8 cellular contexts compared by ENCODE assay signal in genomic region chr18:76983184-76983583, GRCh38.
A peak's percentile ranks its signal among the peaks of the same experiment; 100 is the strongest.
DNase-seq lines count a peak whose midpoint lies in the region; ATAC-seq, FAIRE-seq and TF ChIP-seq lines count a peak whose summit lies in the region.

No MANE protein-coding gene starts in this region.

- POLR2A ChIA-PET in WTC11 (lab: Charles Lee): no interaction called here

- H3K4me1 Mint-ChIP-seq in WTC11: peaks cover 47% of the 10 kb centered on the region

- 0 out of 2 replicates have a peak overlapping the region, but pooled peaks have one; percentile 43 for H3K27ac Mint-ChIP-seq in WTC11

- intact Hi-C loops in kidney (cut with DNase I): no loop called here

- H3K9ac ChIP-seq in kidney (ENCODE audit: low read length in 2 of 2): no peak overlapping the region

- TF ChIP-seq CTCF in AG10803 (conservative IDR thresholded peaks at IDR 0.05; ENCODE audit: low read length) (peak; percentile 88), WTC11 (IDR thresholded peaks at IDR 0.05) (peak; percentile 88), cardiac fibroblast (IDR thresholded peaks at IDR 0.05; ENCODE audit: low read depth, low read length) (peak; percentile 96), kidney (IDR thresholded peaks at IDR 0.05; ENCODE audit: borderline replicate concordance, extremely low read depth, insufficient read depth) (peak; percentile 87)

- H3K4me3 ChIP-seq in AG10803 (ENCODE audit: low read length) (no peak overlapping the region), cardiac fibroblast (replicated peaks in 1 of 2; ENCODE audit: low read depth in 2 of 2, low read length in 2 of 2) (no peak overlapping the region), kidney (ENCODE audit: low read length in 2 of 2) (no peak overlapping the region)

- no peak overlapping the region for H3K4me3 Mint-ChIP-seq in WTC11

- ATAC-seq in GM18907 (IDR thresholded peaks at IDR 0.05; ENCODE audit: unreplicated experiment) (peak; percentile 69), HG03135 (IDR thresholded peaks at IDR 0.05; ENCODE audit: unreplicated experiment) (peak; percentile 66), WTC11 (peak; percentile 93)

- DNase-seq in AG10803 (ENCODE audit: low read depth) (peak; percentile 54), NCI-H2227 (lab: John Stamatoyannopoulos, UW; ENCODE audit: unreplicated experiment) (peak; percentile 85), WTC11 (ENCODE audit: low spot score) (peak; percentile 97), cardiac fibroblast (ENCODE audit: low read depth in 2 of 2) (peak; percentile 79 to 80), kidney (peak; percentile 92)
- peak; percentile 89 to 92 for DNase-seq in stimulated activated CD4-positive, alpha-beta T cell treated with anti-CD3 and anti-CD28 coated beads, Interleukin-2, amount 100 ng/mL, for 24 hours

- H3K27ac ChIP-seq in kidney (ENCODE audit: low read depth in 2 of 2, low read length in 2 of 2): no peak overlapping the region

- no peaks in the 10 kb centered on the region for H3K36me3 ChIP-seq in kidney (ENCODE audit: control insufficient read depth in 1 of 2, insufficient read depth in 2 of 2, low read length in 2 of 2)

- H3K9me3 Mint-ChIP-seq in WTC11: no peaks in the 10 kb centered on the region

- H3K36me3 Mint-ChIP-seq in WTC11: no peaks in the 10 kb centered on the region

- no peak for FAIRE-seq in kidney (lab: Jason Lieb, UNC)

- peaks cover 0 to 6% of the 10 kb centered on the region in 2 donors for H3K4me1 ChIP-seq in kidney (ENCODE audit: control insufficient read depth in 1 of 2, insufficient read depth in 1 of 2, low read depth in 1 of 2, low read length in 2 of 2)

- H3K9me3 ChIP-seq in kidney (ENCODE audit: control insufficient read depth in 1 of 2, low read length in 2 of 2): no peaks in the 10 kb centered on the region

- no peaks in the 10 kb centered on the region for H3K27me3 Mint-ChIP-seq in WTC11 (ENCODE audit: low read depth)

- CTCF ChIA-PET in WTC11 (lab: Charles Lee): interaction anchor here (0.6 to 7.0 kb wide), 15 partner anchors 9 to 666 kb away, joined by 3 to 67 read pairs (median 4); no protein-coding TSS in a partner anchor

TF ChIP-seq in WTC11, 78 proteins besides CTCF, POLR2A, EP300 and RAD21:
- TF ChIP-seq ZNF396 (CRISPR knock-in tag; IDR thresholded peaks at IDR 0.05; ENCODE audit: borderline replicate concordance) (no peak), ETV6 (CRISPR knock-in tag; IDR thresholded peaks at IDR 0.05) (peak; percentile 46; the same call in 1 of the 2 replicates), ZNF512 (CRISPR knock-in tag; IDR thresholded peaks at IDR 0.05; ENCODE audit: borderline replicate concordance) (no peak), USF2 (CRISPR knock-in tag; IDR thresholded peaks at IDR 0.05) (peak; percentile 31; the same call in 1 of the 2 replicates), ATF2 (CRISPR knock-in tag; IDR thresholded peaks at IDR 0.05; ENCODE audit: borderline replicate concordance, low read depth) (no peak)
TF ChIP-seq in WTC11: peak in this region for 2.
